7 cellular contexts compared by ENCODE assay signal in genomic region chr17:64968643-64969042, GRCh38. TPM values are rescaled to one million over a fixed set of nuclear protein-coding genes. Genes with fewer than 3 reads are reported as not detected.
DNase-seq lines count a peak whose midpoint lies in the region; ATAC-seq and TF ChIP-seq lines count a peak whose summit lies in the region.
"Not testable (repeated sequence)": the region's sequence is repeated elsewhere in the genome, so short reads cannot be mapped to it uniquely, and the experiment has no call there.

No MANE protein-coding gene starts in this region.

- not testable (repeated sequence) for H3K36me3 ChIP-seq in CD8-positive, alpha-beta T cell (ENCODE audit: insufficient read depth, low read length)
- peaks cover 0 to 31% (median 0%) of the 10 kb centered on the region in 6 donors for H3K36me3 ChIP-seq in spleen

- H3K9me3 Mint-ChIP-seq in CD8-positive, alpha-beta T cell; activated CD8-positive, alpha-beta T cell treated with anti-CD3 and anti-CD28 coated beads, Interleukin-2, amount 10 ng/mL, durations not matched to agents 7 days and 5 days (ENCODE audit: insufficient read depth); activated naive CD4-positive, alpha-beta T cell treated with anti-CD3 and anti-CD28 coated beads, Interleukin-2, amount 50 U/mL, for 24 hours: not testable (repeated sequence)

- H3K4me1 Mint-ChIP-seq in CD8-positive, alpha-beta T cell (ENCODE audit: low read depth): peaks cover 64% of the 10 kb centered on the region
- H3K4me1 Mint-ChIP-seq in T-helper 17 cell: peaks cover 36% of the 10 kb centered on the region
- H3K4me1 Mint-ChIP-seq in activated CD8-positive, alpha-beta T cell treated with anti-CD3 and anti-CD28 coated beads, Interleukin-2, amount 10 ng/mL, durations not matched to agents 7 days and 5 days (ENCODE audit: low read depth): peaks cover 67% of the 10 kb centered on the region
- peaks cover 83% of the 10 kb centered on the region for H3K4me1 Mint-ChIP-seq in activated naive CD4-positive, alpha-beta T cell treated with anti-CD3 and anti-CD28 coated beads, Interleukin-2, amount 50 U/mL, for 24 hours

- H3K4me1 ChIP-seq in CD8-positive, alpha-beta T cell (ENCODE audit: insufficient read depth, low read length): peaks cover 51% of the 10 kb centered on the region
- peaks cover 12 to 83% (median 47%) of the 10 kb centered on the region in 6 donors for H3K4me1 ChIP-seq in spleen

- not testable (repeated sequence) for H3K27me3 Mint-ChIP-seq in CD8-positive, alpha-beta T cell (ENCODE audit: low read depth); T-helper 17 cell; activated CD8-positive, alpha-beta T cell treated with anti-CD3 and anti-CD28 coated beads, Interleukin-2, amount 10 ng/mL, durations not matched to agents 7 days and 5 days (ENCODE audit: low read depth); activated naive CD4-positive, alpha-beta T cell treated with anti-CD3 and anti-CD28 coated beads, Interleukin-2, amount 50 U/mL, for 24 hours

- peak overlapping the region; percentile 53 for H3K27ac ChIP-seq in CD8-positive, alpha-beta T cell (ENCODE audit: low read depth, low read length)
- peak overlapping the region; percentile 5 to 85 (median 73) for H3K27ac ChIP-seq in spleen

- TF ChIP-seq CTCF in CD8-positive, alpha-beta T cell (IDR thresholded peaks at IDR 0.05); spleen (IDR thresholded peaks at IDR 0.05 in 8 of 11, conservative IDR thresholded peaks at IDR 0.05 in 3 of 11): not testable (repeated sequence)

- CTCF ChIA-PET in CD8-positive, alpha-beta T cell (lab: Charles Lee): interaction anchor here (0.6 to 1.4 kb wide), 2 partner anchors 22 to 132 kb away, joined by 3 to 4 read pairs; no protein-coding TSS in a partner anchor
- CTCF ChIA-PET in activated CD8-positive, alpha-beta T cell treated with anti-CD3 and anti-CD28 coated beads, Interleukin-2, amount 10 ng/mL, durations not matched to agents 7 days and 5 days (lab: Charles Lee): interaction anchor here (0.9 to 1.7 kb wide), 2 partner anchors 17 to 132 kb away, joined by 5 to 8 read pairs; no protein-coding TSS in a partner anchor

- peak overlapping the region; percentile 42 for H3K4me3 Mint-ChIP-seq in CD8-positive, alpha-beta T cell
- peak overlapping the region; percentile 80 for H3K4me3 Mint-ChIP-seq in T-helper 17 cell
- H3K4me3 Mint-ChIP-seq in activated CD8-positive, alpha-beta T cell treated with anti-CD3 and anti-CD28 coated beads, Interleukin-2, amount 10 ng/mL, durations not matched to agents 7 days and 5 days: peak overlapping the region; percentile 30
- H3K4me3 Mint-ChIP-seq in activated naive CD4-positive, alpha-beta T cell treated with anti-CD3 and anti-CD28 coated beads, Interleukin-2, amount 50 U/mL, for 24 hours: peak overlapping the region; percentile 53

- POLR2A ChIA-PET in CD8-positive, alpha-beta T cell (lab: Charles Lee): interaction anchor here (1.3 kb wide), 1 partner anchor 17 kb away, joined by 6 read pairs; no protein-coding TSS in a partner anchor
- POLR2A ChIA-PET in activated CD8-positive, alpha-beta T cell treated with anti-CD3 and anti-CD28 coated beads, Interleukin-2, amount 10 ng/mL, durations not matched to agents 7 days and 5 days (lab: Charles Lee): interaction anchor here (1.0 to 3.6 kb wide), 2 partner anchors 17 to 71 kb away, joined by 3 to 25 read pairs; no protein-coding TSS in a partner anchor

- H3K27me3 ChIP-seq in CD8-positive, alpha-beta T cell (ENCODE audit: insufficient read depth, low read length); spleen (replicated peaks in 1 of 7): not testable (repeated sequence)

- not testable (repeated sequence) for H3K4me3 ChIP-seq in CD8-positive, alpha-beta T cell (ENCODE audit: low read depth, low read length); spleen

- H3K27ac Mint-ChIP-seq in CD8-positive, alpha-beta T cell: peak overlapping the region; percentile 92
- peak overlapping the region; percentile 95 for H3K27ac Mint-ChIP-seq in T-helper 17 cell
- H3K27ac Mint-ChIP-seq in activated CD8-positive, alpha-beta T cell treated with anti-CD3 and anti-CD28 coated beads, Interleukin-2, amount 10 ng/mL, durations not matched to agents 7 days and 5 days: peak overlapping the region; percentile 82
- H3K27ac Mint-ChIP-seq in activated naive CD4-positive, alpha-beta T cell treated with anti-CD3 and anti-CD28 coated beads, Interleukin-2, amount 50 U/mL, for 24 hours: peak overlapping the region; percentile 96

- intact Hi-C loops in CD8-positive, alpha-beta T cell (cut with DNase I, micrococcal nuclease): loop anchor here (2.0 to 10.0 kb wide), 4 partner anchors 18 to 226 kb away; no protein-coding TSS in a partner anchor
- intact Hi-C loops in spleen (cut with DNase I; ENCODE audit: low total_unique reads): not testable (repeated sequence)

- not testable (repeated sequence) for H3K36me3 Mint-ChIP-seq in CD8-positive, alpha-beta T cell; T-helper 17 cell (ENCODE audit: low read depth); activated naive CD4-positive, alpha-beta T cell treated with anti-CD3 and anti-CD28 coated beads, Interleukin-2, amount 50 U/mL, for 24 hours
- H3K36me3 Mint-ChIP-seq in activated CD8-positive, alpha-beta T cell treated with anti-CD3 and anti-CD28 coated beads, Interleukin-2, amount 10 ng/mL, durations not matched to agents 7 days and 5 days (ENCODE audit: low read depth): peaks cover 17% of the 10 kb centered on the region

- H3K9me3 ChIP-seq in CD8-positive, alpha-beta T cell (ENCODE audit: low read length); T-helper 17 cell (ENCODE audit: control insufficient read depth, low read length, poor library complexity, severe bottlenecking); spleen: not testable (repeated sequence)

- DNase-seq in CD8-positive, alpha-beta T cell; T-helper 17 cell; activated CD8-positive, alpha-beta T cell treated with anti-CD3 and anti-CD28 coated beads, Interleukin-2, amount 10 ng/mL, durations not matched to agents 7 days and 5 days; spleen: not testable (repeated sequence)
- DNase-seq in ecto neural progenitor cell (ENCODE audit: low spot score): peak; percentile 12

- not testable (repeated sequence) for TF ChIP-seq POLR2A in spleen (IDR thresholded peaks at IDR 0.05)

- ATAC-seq in CD8-positive, alpha-beta T cell: peak; percentile 15
- ATAC-seq in HG03565 (IDR thresholded peaks at IDR 0.05; ENCODE audit: unreplicated experiment): peak; percentile 23
- ATAC-seq in T-helper 17 cell: peak; percentile 39
- ATAC-seq in activated CD8-positive, alpha-beta T cell treated with anti-CD3 and anti-CD28 coated beads, Interleukin-2, amount 10 ng/mL, durations not matched to agents 7 days and 5 days: not testable (repeated sequence)

RNA-seq across cellular contexts. Expression of gene LRRC37A3, which starts 49.4 kb away (rescaled TPM):
- total RNA-seq in CD8-positive, alpha-beta T cell: 1 to 10 TPM; 4.1 to 6.2 TPM
- total RNA-seq in T-helper 17 cell: 10 to 100 TPM; 18.6 to 50.9 TPM
- 1 to 10 TPM; 9.6 to 9.7 TPM for total RNA-seq in activated CD8-positive, alpha-beta T cell treated with anti-CD3 and anti-CD28 coated beads, Interleukin-2, amount 10 ng/mL, durations not matched to agents 7 days and 5 days
- total RNA-seq in spleen: 10 to 100 TPM in 5 of 7 donors, 1 to 10 TPM in 2; 7.6 to 44.8 (median 19.3) TPM
- 1 to 10 TPM; 1.8 to 2.8 (median 2.4) TPM for polyA plus RNA-seq in spleen

Comparison
In these comparisons a context has a peak if more than half of its experiments do, and no peak if none do; other contexts are left out.
1. H3K4me3 Mint-ChIP-seq: peak in every context shown above with its lines; median percentile 80 in T-helper 17 cell; 53 in activated naive CD4-positive, alpha-beta T cell treated with anti-CD3 and anti-CD28 coated beads, Interleukin-2, amount 50 U/mL, for 24 hours; 42 in CD8-positive, alpha-beta T cell; 30 in activated CD8-positive, alpha-beta T cell treated with anti-CD3 and anti-CD28 coated beads, Interleukin-2, amount 10 ng/mL, durations not matched to agents 7 days and 5 days.